1 cellular context compared by ENCODE assay signal in the genomic region with DNA sequence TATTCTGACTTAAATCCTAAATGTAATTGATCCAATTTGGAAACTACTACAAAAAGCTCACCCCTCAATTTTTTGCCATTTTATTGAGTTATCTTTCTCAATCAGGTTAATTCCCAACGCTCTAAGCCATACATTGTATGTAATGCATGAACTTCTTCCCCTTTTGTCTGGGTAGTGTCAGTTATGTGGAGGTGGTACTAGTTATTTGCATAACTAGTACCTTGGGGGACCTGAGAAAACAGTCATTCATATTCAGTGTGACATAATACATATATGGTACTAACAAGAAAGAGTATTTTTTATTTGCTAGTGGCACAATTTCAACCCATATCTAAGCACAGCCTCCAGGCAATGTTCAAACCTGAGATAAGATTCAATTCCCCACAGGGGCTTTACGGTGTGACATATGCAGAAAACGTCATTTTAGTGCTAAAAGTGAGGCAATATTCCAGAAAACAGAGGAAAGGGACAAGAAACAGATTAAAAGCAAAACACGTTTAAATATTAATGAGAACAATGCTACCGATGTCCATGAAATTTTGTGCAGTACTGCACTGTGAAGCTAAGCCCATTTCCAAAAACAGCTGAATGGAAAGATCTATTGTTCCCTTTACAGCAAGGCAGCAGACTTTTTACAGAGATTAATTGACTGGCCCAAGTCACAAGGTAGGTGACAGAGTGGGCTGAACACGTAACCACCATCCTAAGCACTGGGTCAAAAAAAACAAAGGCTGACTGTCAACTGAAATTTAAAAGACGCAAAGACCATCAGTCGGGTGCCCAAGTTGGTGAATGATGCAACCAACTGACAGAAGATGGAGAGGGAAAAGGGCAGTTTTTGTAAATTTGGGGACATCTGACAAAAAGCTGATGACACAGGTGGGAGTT.
TF ChIP-seq lines count a peak whose summit lies in the region.

No MANE protein-coding gene starts in this region.

TF ChIP-seq in K562, 482 proteins besides CTCF, POLR2A, EP300 and RAD21 (continues in another document):
- TF ChIP-seq ZNF316 (IDR thresholded peaks at IDR 0.05) (no peak), PHF20 (IDR thresholded peaks at IDR 0.05; ENCODE audit: partially characterized antibody) (no peak), E2F5 (CRISPR knock-in tag; IDR thresholded peaks at IDR 0.05) (no peak), NEUROD1 (IDR thresholded peaks at IDR 0.05; ENCODE audit: borderline replicate concordance, low read depth, low read length, partially characterized antibody) (no peak), ZC3H8 (IDR thresholded peaks at IDR 0.05) (no peak), NFXL1 (CRISPR knock-in tag; IDR thresholded peaks at IDR 0.05) (peak; percentile 72), USF2 (CRISPR knock-in tag; IDR thresholded peaks at IDR 0.05) (no peak), ZBED1 (IDR thresholded peaks at IDR 0.05) (no peak), EGR1 (conservative IDR thresholded peaks at IDR 0.05) (no peak), NFE2L1 (tag; IDR thresholded peaks at IDR 0.05; ENCODE audit: borderline replicate concordance, low read depth) (no peak), DEAF1 (CRISPR knock-in tag; IDR thresholded peaks at IDR 0.05) (no peak), RBFOX2 (IDR thresholded peaks at IDR 0.05; ENCODE audit: low read depth, low read length) (no peak), HDAC8 (tag; IDR thresholded peaks at IDR 0.05) (no peak), ZNF79 (CRISPR knock-in tag; IDR thresholded peaks at IDR 0.05; ENCODE audit: low read depth) (no peak), HOMEZ (CRISPR knock-in tag; IDR thresholded peaks at IDR 0.05) (no peak), KLF13 (tag; IDR thresholded peaks at IDR 0.05; ENCODE audit: borderline replicate concordance, low read depth) (no peak), ZNF449 (CRISPR knock-in tag; IDR thresholded peaks at IDR 0.05) (no peak), CBFB (CRISPR knock-in tag; IDR thresholded peaks at IDR 0.05) (no peak), SMARCE1 (IDR thresholded peaks at IDR 0.05) (peak; percentile 10; the same call in 1 of the 2 replicates), RFX1 (IDR thresholded peaks at IDR 0.05) (no peak), ZNF3 (CRISPR knock-in tag; IDR thresholded peaks at IDR 0.05) (no peak), MBD2 (IDR thresholded peaks at IDR 0.05; ENCODE audit: borderline replicate concordance, low read depth) (no peak), TCF7 (IDR thresholded peaks at IDR 0.05; ENCODE audit: borderline replicate concordance) (no peak), SMARCA5 (IDR thresholded peaks at IDR 0.05) (no peak), ZNF57 (CRISPR knock-in tag; IDR thresholded peaks at IDR 0.05) (no peak), GATAD2B (IDR thresholded peaks at IDR 0.05; ENCODE audit: borderline replicate concordance) (0 out of 2 replicates have a peak, but pooled peaks have one; percentile 25), MXI1 (IDR thresholded peaks at IDR 0.05; ENCODE audit: low read depth, low read length) (no peak), CEBPG (CRISPR knock-in tag; IDR thresholded peaks at IDR 0.05) (peak; percentile 96), CEBPG (tag; conservative IDR thresholded peaks at IDR 0.05 in 1 of 2, IDR thresholded peaks at IDR 0.05 in 1 of 2) (peak; percentile 96 to 99), NCOA2 (IDR thresholded peaks at IDR 0.05; ENCODE audit: partially characterized antibody in 2 of 2) (no peak), ZBTB1 (CRISPR knock-in tag; IDR thresholded peaks at IDR 0.05; ENCODE audit: borderline replicate concordance, low read depth) (no peak), ZNF589 (CRISPR knock-in tag; IDR thresholded peaks at IDR 0.05; ENCODE audit: low read depth) (peak; percentile 95), STAT6 (CRISPR knock-in tag; IDR thresholded peaks at IDR 0.05) (no peak), ZNF785 (CRISPR knock-in tag; IDR thresholded peaks at IDR 0.05) (no peak), SMAD4 (CRISPR knock-in tag; conservative IDR thresholded peaks at IDR 0.05) (no peak), ZNF24 (IDR thresholded peaks at IDR 0.05) (no peak; the same call in 1 of the 2 replicates), RFX7 (CRISPR knock-in tag; IDR thresholded peaks at IDR 0.05) (no peak)
- TF ChIP-seq, protein P1, sequence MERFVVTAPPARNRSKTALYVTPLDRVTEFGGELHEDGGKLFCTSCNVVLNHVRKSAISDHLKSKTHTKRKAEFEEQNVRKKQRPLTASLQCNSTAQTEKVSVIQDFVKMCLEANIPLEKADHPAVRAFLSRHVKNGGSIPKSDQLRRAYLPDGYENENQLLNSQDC (CRISPR knock-in tag; IDR thresholded peaks at IDR 0.05) = no peak
- TF ChIP-seq, protein P2, sequence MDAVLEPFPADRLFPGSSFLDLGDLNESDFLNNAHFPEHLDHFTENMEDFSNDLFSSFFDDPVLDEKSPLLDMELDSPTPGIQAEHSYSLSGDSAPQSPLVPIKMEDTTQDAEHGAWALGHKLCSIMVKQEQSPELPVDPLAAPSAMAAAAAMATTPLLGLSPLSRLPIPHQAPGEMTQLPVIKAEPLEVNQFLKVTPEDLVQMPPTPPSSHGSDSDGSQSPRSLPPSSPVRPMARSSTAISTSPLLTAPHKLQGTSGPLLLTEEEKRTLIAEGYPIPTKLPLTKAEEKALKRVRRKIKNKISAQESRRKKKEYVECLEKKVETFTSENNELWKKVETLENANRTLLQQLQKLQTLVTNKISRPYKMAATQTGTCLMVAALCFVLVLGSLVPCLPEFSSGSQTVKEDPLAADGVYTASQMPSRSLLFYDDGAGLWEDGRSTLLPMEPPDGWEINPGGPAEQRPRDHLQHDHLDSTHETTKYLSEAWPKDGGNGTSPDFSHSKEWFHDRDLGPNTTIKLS (IDR thresholded peaks at IDR 0.05; ENCODE audit: borderline replicate concordance, low read depth) = peak; percentile 43
- TF ChIP-seq, protein P3, sequence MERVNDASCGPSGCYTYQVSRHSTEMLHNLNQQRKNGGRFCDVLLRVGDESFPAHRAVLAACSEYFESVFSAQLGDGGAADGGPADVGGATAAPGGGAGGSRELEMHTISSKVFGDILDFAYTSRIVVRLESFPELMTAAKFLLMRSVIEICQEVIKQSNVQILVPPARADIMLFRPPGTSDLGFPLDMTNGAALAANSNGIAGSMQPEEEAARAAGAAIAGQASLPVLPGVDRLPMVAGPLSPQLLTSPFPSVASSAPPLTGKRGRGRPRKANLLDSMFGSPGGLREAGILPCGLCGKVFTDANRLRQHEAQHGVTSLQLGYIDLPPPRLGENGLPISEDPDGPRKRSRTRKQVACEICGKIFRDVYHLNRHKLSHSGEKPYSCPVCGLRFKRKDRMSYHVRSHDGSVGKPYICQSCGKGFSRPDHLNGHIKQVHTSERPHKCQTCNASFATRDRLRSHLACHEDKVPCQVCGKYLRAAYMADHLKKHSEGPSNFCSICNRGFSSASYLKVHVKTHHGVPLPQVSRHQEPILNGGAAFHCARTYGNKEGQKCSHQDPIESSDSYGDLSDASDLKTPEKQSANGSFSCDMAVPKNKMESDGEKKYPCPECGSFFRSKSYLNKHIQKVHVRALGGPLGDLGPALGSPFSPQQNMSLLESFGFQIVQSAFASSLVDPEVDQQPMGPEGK (CRISPR knock-in tag; IDR thresholded peaks at IDR 0.05; ENCODE audit: borderline replicate concordance) = no peak
- TF ChIP-seq, protein P4, sequence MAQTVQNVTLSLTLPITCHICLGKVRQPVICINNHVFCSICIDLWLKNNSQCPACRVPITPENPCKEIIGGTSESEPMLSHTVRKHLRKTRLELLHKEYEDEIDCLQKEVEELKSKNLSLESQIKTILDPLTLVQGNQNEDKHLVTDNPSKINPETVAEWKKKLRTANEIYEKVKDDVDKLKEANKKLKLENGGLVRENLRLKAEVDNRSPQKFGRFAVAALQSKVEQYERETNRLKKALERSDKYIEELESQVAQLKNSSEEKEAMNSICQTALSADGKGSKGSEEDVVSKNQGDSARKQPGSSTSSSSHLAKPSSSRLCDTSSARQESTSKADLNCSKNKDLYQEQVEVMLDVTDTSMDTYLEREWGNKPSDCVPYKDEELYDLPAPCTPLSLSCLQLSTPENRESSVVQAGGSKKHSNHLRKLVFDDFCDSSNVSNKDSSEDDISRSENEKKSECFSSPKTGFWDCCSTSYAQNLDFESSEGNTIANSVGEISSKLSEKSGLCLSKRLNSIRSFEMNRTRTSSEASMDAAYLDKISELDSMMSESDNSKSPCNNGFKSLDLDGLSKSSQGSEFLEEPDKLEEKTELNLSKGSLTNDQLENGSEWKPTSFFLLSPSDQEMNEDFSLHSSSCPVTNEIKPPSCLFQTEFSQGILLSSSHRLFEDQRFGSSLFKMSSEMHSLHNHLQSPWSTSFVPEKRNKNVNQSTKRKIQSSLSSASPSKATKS (CRISPR knock-in tag; IDR thresholded peaks at IDR 0.05) = no peak
